ENCODE assay signal across 9 cellular contexts in the genomic region with DNA sequence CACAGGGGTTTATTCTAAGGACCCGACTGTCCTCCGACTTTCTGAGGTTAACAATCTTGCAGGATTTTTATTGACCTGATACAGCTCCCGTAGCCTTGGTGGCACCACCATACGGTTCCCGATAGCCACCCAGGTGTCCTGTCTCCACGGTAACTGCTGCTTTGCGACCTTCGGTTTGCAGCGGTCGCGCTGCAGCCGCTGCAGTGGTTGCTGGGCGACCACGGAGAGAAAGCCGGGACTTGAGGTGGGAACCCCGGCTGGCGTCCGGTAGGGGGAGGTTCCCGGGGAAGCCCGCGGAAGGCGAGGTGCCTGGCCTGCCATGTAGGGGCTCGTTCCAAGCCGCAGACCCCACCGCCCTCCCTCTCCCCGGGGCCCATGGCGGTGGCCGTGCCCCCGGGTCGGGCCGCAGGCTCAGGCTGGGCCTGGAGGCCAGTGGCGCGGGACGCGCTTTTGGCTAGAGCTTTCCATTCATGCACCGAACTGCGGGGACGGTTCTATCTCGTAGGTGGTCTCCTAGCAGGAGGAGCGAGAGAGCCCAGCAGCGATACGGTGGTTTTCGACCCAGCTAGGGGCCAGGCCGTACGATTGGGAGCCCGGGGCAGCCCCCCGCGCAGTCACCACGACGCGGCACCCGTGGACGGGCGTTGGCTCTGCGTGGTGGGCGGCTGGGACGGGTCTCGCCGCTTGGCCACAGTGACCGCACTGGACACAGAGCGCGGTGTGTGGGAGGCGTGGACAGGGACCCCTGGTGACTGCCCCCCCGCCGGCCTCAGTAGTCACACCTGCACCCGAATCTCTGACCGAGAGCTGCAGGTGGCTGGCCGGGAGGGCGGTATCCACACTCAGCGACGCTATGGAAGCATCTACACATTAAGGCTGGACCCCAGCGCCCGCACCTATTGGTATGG. TPM values are rescaled to one million over a fixed set of nuclear protein-coding genes. Genes with fewer than 3 reads are reported as not detected.
DNase-seq lines count a peak whose midpoint lies in the region; ATAC-seq and TF ChIP-seq lines count a peak whose summit lies in the region.
"Had no signal": no experiment of that assay in that cellular context is flagged by ENCODE, and none has a peak within 500 bp of the region (broad histone marks: within the 10 kb centered on the region; RNA-seq: fewer than 3 reads in every experiment).

A gene with protein sequence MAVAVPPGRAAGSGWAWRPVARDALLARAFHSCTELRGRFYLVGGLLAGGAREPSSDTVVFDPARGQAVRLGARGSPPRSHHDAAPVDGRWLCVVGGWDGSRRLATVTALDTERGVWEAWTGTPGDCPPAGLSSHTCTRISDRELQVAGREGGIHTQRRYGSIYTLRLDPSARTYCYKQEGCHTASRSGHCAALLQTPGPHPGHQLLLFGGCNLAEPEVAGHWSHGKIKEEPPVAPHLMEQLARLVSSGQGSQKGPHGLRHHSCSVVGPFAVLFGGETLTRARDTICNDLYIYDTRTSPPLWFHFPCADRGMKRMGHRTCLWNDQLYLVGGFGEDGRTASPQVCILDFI (plus strand): TSS at position 201 of the 908 bp plus-strand sequence. CDS start 175 bp downstream, at position 376.

- DNase-seq in CD4-positive, CD25-positive, alpha-beta regulatory T cell, result peak; percentile 43 to 87 (median 66)
- DNase-seq in RKO (ENCODE audit: low spot score) (peak; percentile 72), cardiac muscle cell (ENCODE audit: low read depth in 1 of 2, low spot score in 1 of 2) (peak; percentile 69 to 94), ovary (peak; percentile 72 to 83 (median 76)), transverse colon (peak; percentile 91)
- DNase-seq in activated naive CD8-positive, alpha-beta T cell treated with anti-CD3 and anti-CD28 coated beads, Interleukin-2, amount 10 ng/mL, durations not matched to agents 7 days and 5 days, result peak; percentile 82

- peaks cover 18% of the 10 kb centered on the region for H3K4me1 ChIP-seq in CD4-positive, CD25-positive, alpha-beta regulatory T cell (ENCODE audit: control insufficient read depth, insufficient read depth, low read length, poor library complexity, severe bottlenecking)
- H3K4me1 ChIP-seq in cardiac muscle cell (ENCODE audit: low read depth) (peaks cover 3% of the 10 kb centered on the region), ovary (ENCODE audit: insufficient read depth) (peaks cover 8% of the 10 kb centered on the region), transverse colon (peaks cover 6 to 20% (median 9%) of the 10 kb centered on the region in 4 donors)

- 4 to 7% (median 5%) methylated on average over 57 to 73 of the region's 73 CpGs for WGBS in ovary, 3 donors
- 4% methylated on average over 56 of the region's 73 CpGs; no CpG with 5 or more reads in 1 of the 2 donors for WGBS in transverse colon (ENCODE audit: low coverage in 1 of 2), 2 donors

- TF ChIP-seq CTCF in cardiac muscle cell (IDR thresholded peaks at IDR 0.05; ENCODE audit: low read depth, low read length) (peak; percentile 7), ovary (IDR thresholded peaks at IDR 0.05) (no peak), transverse colon (IDR thresholded peaks at IDR 0.05) (peak in 1 of 5 experiments; percentile 26)

- H3K27me3 Mint-ChIP-seq in CD4-positive, CD25-positive, alpha-beta regulatory T cell, result peaks cover 18% of the 10 kb centered on the region
- no peaks in the 10 kb centered on the region for H3K27me3 Mint-ChIP-seq in activated naive CD8-positive, alpha-beta T cell treated with anti-CD3 and anti-CD28 coated beads, Interleukin-2, amount 10 ng/mL, durations not matched to agents 7 days and 5 days

- H3K9me3 ChIP-seq in CD4-positive, CD25-positive, alpha-beta regulatory T cell (ENCODE audit: control insufficient read depth in 2 of 2, low read length in 2 of 2), result no peaks in the 10 kb centered on the region
- H3K9me3 ChIP-seq in cardiac muscle cell (ENCODE audit: low read depth) (no peaks in the 10 kb centered on the region), ovary (no peaks in the 10 kb centered on the region), transverse colon (no peaks in the 10 kb centered on the region)

- peak within 1 kb of the TSS; percentile 89 to 96 (median 92) for H3K4me3 Mint-ChIP-seq in CD4-positive, CD25-positive, alpha-beta regulatory T cell
- H3K4me3 Mint-ChIP-seq in activated naive CD8-positive, alpha-beta T cell treated with anti-CD3 and anti-CD28 coated beads, Interleukin-2, amount 10 ng/mL, durations not matched to agents 7 days and 5 days, result peak within 1 kb of the TSS; percentile 94

- H3K27ac Mint-ChIP-seq in CD4-positive, CD25-positive, alpha-beta regulatory T cell, result peak within 1 kb of the TSS; percentile 95 to 100 (median 96)
- peak within 1 kb of the TSS; percentile 90 for H3K27ac Mint-ChIP-seq in activated naive CD8-positive, alpha-beta T cell treated with anti-CD3 and anti-CD28 coated beads, Interleukin-2, amount 10 ng/mL, durations not matched to agents 7 days and 5 days

- peak within 1 kb of the TSS; percentile 89 for H3K4me3 ChIP-seq in CD4-positive, CD25-positive, alpha-beta regulatory T cell (ENCODE audit: low read depth, low read length)
- H3K4me3 ChIP-seq in cardiac muscle cell (peak within 1 kb of the TSS; percentile 58), ovary (peak within 1 kb of the TSS; percentile 48), transverse colon (peak within 1 kb of the TSS; percentile 51 to 75 (median 61))

- H3K27ac ChIP-seq in CD4-positive, CD25-positive, alpha-beta regulatory T cell (ENCODE audit: insufficient read depth, low read length, poor library complexity, severe bottlenecking), result peak within 1 kb of the TSS; percentile 30
- H3K27ac ChIP-seq in cardiac muscle cell (peak within 1 kb of the TSS; percentile 37), ovary (peak within 1 kb of the TSS; percentile 15 to 39), transverse colon (peak within 1 kb of the TSS; percentile 66 to 88 (median 76))

- POLR2A ChIA-PET in activated naive CD8-positive, alpha-beta T cell treated with anti-CD3 and anti-CD28 coated beads, Interleukin-2, amount 10 ng/mL, durations not matched to agents 7 days and 5 days (lab: Charles Lee), result interaction anchor here (0.6 to 7.0 kb wide), 17 partner anchors 19 to 350 kb away, joined by 3 to 118 read pairs (median 5); a partner anchor contains a TSS

- TF ChIP-seq EP300 in ovary (IDR thresholded peaks at IDR 0.05) (no peak), transverse colon (IDR thresholded peaks at IDR 0.05; ENCODE audit: low read depth) (no peak)

- peaks cover 29% of the 10 kb centered on the region for H3K36me3 ChIP-seq in CD4-positive, CD25-positive, alpha-beta regulatory T cell (ENCODE audit: control insufficient read depth, insufficient read depth, low read length)
- peaks cover 16% of the 10 kb centered on the region for H3K36me3 ChIP-seq in cardiac muscle cell
- no peaks in the 10 kb centered on the region for H3K36me3 ChIP-seq in ovary
- peaks cover 0 to 9% (median 6%) of the 10 kb centered on the region in 4 donors for H3K36me3 ChIP-seq in transverse colon

- peaks cover 11 to 23% (median 15%) of the 10 kb centered on the region in 4 donors for H3K4me1 Mint-ChIP-seq in CD4-positive, CD25-positive, alpha-beta regulatory T cell
- peaks cover 21% of the 10 kb centered on the region for H3K4me1 Mint-ChIP-seq in activated naive CD8-positive, alpha-beta T cell treated with anti-CD3 and anti-CD28 coated beads, Interleukin-2, amount 10 ng/mL, durations not matched to agents 7 days and 5 days

- H3K36me3 Mint-ChIP-seq in CD4-positive, CD25-positive, alpha-beta regulatory T cell, result peaks cover 22% of the 10 kb centered on the region
- H3K36me3 Mint-ChIP-seq in activated naive CD8-positive, alpha-beta T cell treated with anti-CD3 and anti-CD28 coated beads, Interleukin-2, amount 10 ng/mL, durations not matched to agents 7 days and 5 days, result peaks cover 1% of the 10 kb centered on the region

- H3K27me3 ChIP-seq in CD4-positive, CD25-positive, alpha-beta regulatory T cell (ENCODE audit: control insufficient read depth, insufficient read depth, low read length), result no peaks in the 10 kb centered on the region
- H3K27me3 ChIP-seq in cardiac muscle cell (peaks cover 3% of the 10 kb centered on the region), ovary (no peaks in the 10 kb centered on the region), transverse colon (no peaks in the 10 kb centered on the region)

- intact Hi-C loops in ovary (cut with DNase I) (loop anchor here (5.0 to 10.0 kb wide), 5 partner anchors 54 to 421 kb away; a partner anchor contains a TSS), transverse colon (cut with DNase I; ENCODE audit: low total_unique reads) (loop anchor here (5.0 kb wide), 1 partner anchor 101 kb away; no protein-coding TSS in a partner anchor)

- peaks cover 0 to 6% (median 0%) of the 10 kb centered on the region in 7 donors for H3K9me3 Mint-ChIP-seq in CD4-positive, CD25-positive, alpha-beta regulatory T cell
- no peaks in the 10 kb centered on the region for H3K9me3 Mint-ChIP-seq in activated naive CD8-positive, alpha-beta T cell treated with anti-CD3 and anti-CD28 coated beads, Interleukin-2, amount 10 ng/mL, durations not matched to agents 7 days and 5 days

- peak; percentile 58 to 70 for ATAC-seq in CD4-positive, CD25-positive, alpha-beta regulatory T cell (ENCODE audit: low read depth in 2 of 2)
- ATAC-seq in GM19438 (IDR thresholded peaks at IDR 0.05; ENCODE audit: low read depth, unreplicated experiment), result peak; percentile 60
- ATAC-seq in HG03565 (IDR thresholded peaks at IDR 0.05; ENCODE audit: unreplicated experiment), result peak; percentile 61
- ATAC-seq in activated naive CD8-positive, alpha-beta T cell treated with anti-CD3 and anti-CD28 coated beads, Interleukin-2, amount 10 ng/mL, durations not matched to agents 7 days and 5 days (ENCODE audit: low read depth), result peak; percentile 84

- TF ChIP-seq POLR2A in ovary (IDR thresholded peaks at IDR 0.05) (no peak), transverse colon (IDR thresholded peaks at IDR 0.05) (no peak)

- in situ Hi-C loops in transverse colon (cut with MboI; ENCODE audit: low pct_ligation_motif_present in 1 of 4, low pct_unique_long_range_greater_than_20kb in 1 of 4, low sequenced_read_pairs in 3 of 4), result loop anchor here in 3 of 4 donors (5.0 to 25.0 kb wide), 3 partner anchors 101 to 261 kb away; no protein-coding TSS in a partner anchor

RNA-seq across cellular contexts. Expression of the gene that starts here (rescaled TPM):
- not detected for total RNA-seq in CD4-positive, CD25-positive, alpha-beta regulatory T cell
- polyA plus RNA-seq in CD4-positive, CD25-positive, alpha-beta regulatory T cell, result under 1 TPM in 2 of 4 donors, not detected in 2; 0.28 to 0.46 TPM
- total RNA-seq in activated naive CD8-positive, alpha-beta T cell treated with anti-CD3 and anti-CD28 coated beads, Interleukin-2, amount 10 ng/mL, durations not matched to agents 7 days and 5 days, result 1 to 10 TPM; 1.2 TPM
- total RNA-seq in cardiac muscle cell, result 36.5 and 42.4 TPM in 2 replicates
- polyA plus RNA-seq in cardiac muscle cell, result 41.2 and 48.7 TPM in 2 replicates
- total RNA-seq in ovary, result 10 to 100 TPM in 2 of 7 donors, 1 to 10 TPM in 5; 5.5 to 23.3 (median 7.5) TPM
- polyA plus RNA-seq in ovary, result 1 to 10 TPM; 7.1 to 7.3 TPM
- total RNA-seq in transverse colon, result 10 to 100 TPM in 1 of 4 donors, 1 to 10 TPM in 1, under 1 TPM in 1, not detected in 1; 0.80 to 16.9 (median 8.7) TPM
- total RNA-seq: SK-MEL-5 had no signal

Comparison
In these comparisons a context has a peak if more than half of its experiments do, and no peak if none do; other contexts are left out.
1. Peak in every context shown above with its lines: DNase-seq, ATAC-seq, H3K4me3 ChIP-seq and H3K27ac ChIP-seq.
2. RNA of the gene that starts here (polyA plus RNA-seq): 41.2 to 48.7 TPM in cardiac muscle cell and 7.1 to 7.3 TPM in ovary; 0.28 to 0.46 TPM in CD4-positive, CD25-positive, alpha-beta regulatory T cell; every median in the first group is over 4 times any median in the second.
3. Peak in DNase-seq, ATAC-seq, H3K4me3 ChIP-seq and H3K27ac ChIP-seq in CD4-positive, CD25-positive, alpha-beta regulatory T cell; RNA of the gene not detected or under 1 TPM.